1 cellular context compared by ENCODE assay signal in the genomic region with DNA sequence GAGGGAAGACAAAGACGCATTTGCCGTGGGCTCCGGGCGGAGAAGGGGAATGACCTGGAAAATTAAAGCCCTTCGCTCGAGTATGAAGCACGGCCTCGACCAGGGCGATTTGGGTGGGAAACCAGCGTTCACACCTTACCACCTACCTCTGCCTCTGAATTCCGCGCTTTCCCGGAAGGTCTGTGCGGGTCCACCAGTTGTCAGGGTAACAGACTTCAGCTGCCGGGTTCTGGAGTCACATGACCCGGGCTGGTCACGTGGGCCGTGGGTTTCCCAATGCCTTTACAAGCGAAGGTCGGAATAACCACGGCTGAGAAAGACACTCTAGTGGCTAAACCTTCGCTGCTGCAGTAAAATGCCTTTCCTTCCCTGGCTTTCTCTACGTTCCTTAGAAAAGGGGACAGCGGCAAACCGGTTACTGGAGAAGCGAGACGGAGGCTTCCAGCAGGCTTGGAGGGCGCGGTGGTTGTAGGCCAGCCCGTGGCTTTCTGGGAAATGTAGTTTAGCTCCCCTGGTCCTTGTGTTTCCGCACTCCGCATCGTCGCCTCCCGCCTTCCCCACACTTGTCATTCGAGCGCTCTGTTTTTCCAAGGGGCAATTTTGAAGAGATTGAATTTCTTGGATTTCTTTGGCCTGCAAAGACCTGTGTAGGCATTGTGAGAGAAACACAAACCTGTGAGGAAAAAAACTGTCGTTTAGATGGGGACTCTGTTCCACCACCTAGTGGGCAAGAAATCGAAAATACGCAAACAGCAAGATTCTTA.
TF ChIP-seq lines count a peak whose summit lies in the region.

TSS of gene CEP162 (minus strand) at position 210 of the 764 bp plus-strand sequence. CDS start 1,250 bp downstream, outside the sequence.

TF ChIP-seq in HepG2, 621 proteins besides CTCF, POLR2A, EP300 and RAD21 (continued from another document and continues in another):
- peak; percentile 84; the same call in 1 of the 2 replicates for TF ChIP-seq NRL (CRISPR knock-in tag; IDR thresholded peaks at IDR 0.05; ENCODE audit: borderline replicate concordance)
- no peak for TF ChIP-seq SETDB1 (CRISPR knock-in tag; IDR thresholded peaks at IDR 0.05; ENCODE audit: borderline replicate concordance)
- no peak for TF ChIP-seq ONECUT2 (CRISPR knock-in tag; IDR thresholded peaks at IDR 0.05)
- peak; percentile 49; the same call in 1 of the 2 replicates for TF ChIP-seq ZNF614 (CRISPR knock-in tag; IDR thresholded peaks at IDR 0.05; ENCODE audit: borderline replicate concordance)
- no peak for TF ChIP-seq NR2F6 (IDR thresholded peaks at IDR 0.05)
- TF ChIP-seq NR2F6 (CRISPR knock-in tag; IDR thresholded peaks at IDR 0.05) = 0 out of 2 replicates have a peak, but pooled peaks have one; percentile 18
- peak; percentile 99 for TF ChIP-seq SIN3A (IDR thresholded peaks at IDR 0.05; ENCODE audit: borderline replicate concordance, low read depth, low read length)
- no peak; the same call in 1 of the 2 replicates for TF ChIP-seq MYNN (CRISPR knock-in tag; IDR thresholded peaks at IDR 0.05; ENCODE audit: low read depth)
- no peak for TF ChIP-seq PHF5A (CRISPR knock-in tag; IDR thresholded peaks at IDR 0.05; ENCODE audit: low read depth, unreplicated experiment)
- no peak for TF ChIP-seq NR2F1 (CRISPR knock-in tag; IDR thresholded peaks at IDR 0.05)
- 0 out of 2 replicates have a peak, but pooled peaks have one; percentile 14 for TF ChIP-seq RXRA (CRISPR knock-in tag; IDR thresholded peaks at IDR 0.05)
- TF ChIP-seq MTF1 (CRISPR knock-in tag; IDR thresholded peaks at IDR 0.05) = no peak
- TF ChIP-seq ZBTB20 (CRISPR knock-in tag; IDR thresholded peaks at IDR 0.05; ENCODE audit: borderline replicate concordance, low read depth) = no peak
- TF ChIP-seq BATF2 (CRISPR knock-in tag; IDR thresholded peaks at IDR 0.05) = no peak
- TF ChIP-seq TRIM24 (CRISPR knock-in tag; IDR thresholded peaks at IDR 0.05) = no peak
- TF ChIP-seq MYC (CRISPR knock-in tag; IDR thresholded peaks at IDR 0.05; ENCODE audit: borderline replicate concordance) = no peak
- no peak for TF ChIP-seq ZNF367 (CRISPR knock-in tag; IDR thresholded peaks at IDR 0.05; ENCODE audit: borderline replicate concordance)
- TF ChIP-seq, protein P1, sequence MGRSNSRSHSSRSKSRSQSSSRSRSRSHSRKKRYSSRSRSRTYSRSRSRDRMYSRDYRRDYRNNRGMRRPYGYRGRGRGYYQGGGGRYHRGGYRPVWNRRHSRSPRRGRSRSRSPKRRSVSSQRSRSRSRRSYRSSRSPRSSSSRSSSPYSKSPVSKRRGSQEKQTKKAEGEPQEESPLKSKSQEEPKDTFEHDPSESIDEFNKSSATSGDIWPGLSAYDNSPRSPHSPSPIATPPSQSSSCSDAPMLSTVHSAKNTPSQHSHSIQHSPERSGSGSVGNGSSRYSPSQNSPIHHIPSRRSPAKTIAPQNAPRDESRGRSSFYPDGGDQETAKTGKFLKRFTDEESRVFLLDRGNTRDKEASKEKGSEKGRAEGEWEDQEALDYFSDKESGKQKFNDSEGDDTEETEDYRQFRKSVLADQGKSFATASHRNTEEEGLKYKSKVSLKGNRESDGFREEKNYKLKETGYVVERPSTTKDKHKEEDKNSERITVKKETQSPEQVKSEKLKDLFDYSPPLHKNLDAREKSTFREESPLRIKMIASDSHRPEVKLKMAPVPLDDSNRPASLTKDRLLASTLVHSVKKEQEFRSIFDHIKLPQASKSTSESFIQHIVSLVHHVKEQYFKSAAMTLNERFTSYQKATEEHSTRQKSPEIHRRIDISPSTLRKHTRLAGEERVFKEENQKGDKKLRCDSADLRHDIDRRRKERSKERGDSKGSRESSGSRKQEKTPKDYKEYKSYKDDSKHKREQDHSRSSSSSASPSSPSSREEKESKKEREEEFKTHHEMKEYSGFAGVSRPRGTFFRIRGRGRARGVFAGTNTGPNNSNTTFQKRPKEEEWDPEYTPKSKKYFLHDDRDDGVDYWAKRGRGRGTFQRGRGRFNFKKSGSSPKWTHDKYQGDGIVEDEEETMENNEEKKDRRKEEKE (IDR thresholded peaks at IDR 0.05) = no peak
- no peak for TF ChIP-seq ZNF282 (IDR thresholded peaks at IDR 0.05; ENCODE audit: partially characterized antibody)
- TF ChIP-seq ZNF530 (CRISPR knock-in tag; IDR thresholded peaks at IDR 0.05; ENCODE audit: low read depth) = no peak
- TF ChIP-seq ZSCAN9 (CRISPR knock-in tag; IDR thresholded peaks at IDR 0.05; ENCODE audit: borderline replicate concordance) = 0 out of 2 replicates have a peak, but pooled peaks have one; percentile 32
- TF ChIP-seq, protein P2, sequence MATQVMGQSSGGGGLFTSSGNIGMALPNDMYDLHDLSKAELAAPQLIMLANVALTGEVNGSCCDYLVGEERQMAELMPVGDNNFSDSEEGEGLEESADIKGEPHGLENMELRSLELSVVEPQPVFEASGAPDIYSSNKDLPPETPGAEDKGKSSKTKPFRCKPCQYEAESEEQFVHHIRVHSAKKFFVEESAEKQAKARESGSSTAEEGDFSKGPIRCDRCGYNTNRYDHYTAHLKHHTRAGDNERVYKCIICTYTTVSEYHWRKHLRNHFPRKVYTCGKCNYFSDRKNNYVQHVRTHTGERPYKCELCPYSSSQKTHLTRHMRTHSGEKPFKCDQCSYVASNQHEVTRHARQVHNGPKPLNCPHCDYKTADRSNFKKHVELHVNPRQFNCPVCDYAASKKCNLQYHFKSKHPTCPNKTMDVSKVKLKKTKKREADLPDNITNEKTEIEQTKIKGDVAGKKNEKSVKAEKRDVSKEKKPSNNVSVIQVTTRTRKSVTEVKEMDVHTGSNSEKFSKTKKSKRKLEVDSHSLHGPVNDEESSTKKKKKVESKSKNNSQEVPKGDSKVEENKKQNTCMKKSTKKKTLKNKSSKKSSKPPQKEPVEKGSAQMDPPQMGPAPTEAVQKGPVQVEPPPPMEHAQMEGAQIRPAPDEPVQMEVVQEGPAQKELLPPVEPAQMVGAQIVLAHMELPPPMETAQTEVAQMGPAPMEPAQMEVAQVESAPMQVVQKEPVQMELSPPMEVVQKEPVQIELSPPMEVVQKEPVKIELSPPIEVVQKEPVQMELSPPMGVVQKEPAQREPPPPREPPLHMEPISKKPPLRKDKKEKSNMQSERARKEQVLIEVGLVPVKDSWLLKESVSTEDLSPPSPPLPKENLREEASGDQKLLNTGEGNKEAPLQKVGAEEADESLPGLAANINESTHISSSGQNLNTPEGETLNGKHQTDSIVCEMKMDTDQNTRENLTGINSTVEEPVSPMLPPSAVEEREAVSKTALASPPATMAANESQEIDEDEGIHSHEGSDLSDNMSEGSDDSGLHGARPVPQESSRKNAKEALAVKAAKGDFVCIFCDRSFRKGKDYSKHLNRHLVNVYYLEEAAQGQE (IDR thresholded peaks at IDR 0.05; ENCODE audit: borderline replicate concordance in 1 of 2, low read depth in 1 of 2, low read length in 2 of 2) = no peak
- no peak for TF ChIP-seq GABPA (IDR thresholded peaks at IDR 0.05; ENCODE audit: low read depth, low read length)
- TF ChIP-seq GABPA (CRISPR knock-in tag; IDR thresholded peaks at IDR 0.05; ENCODE audit: low read depth) = peak; percentile 67
- no peak for TF ChIP-seq HINFP (CRISPR knock-in tag; IDR thresholded peaks at IDR 0.05; ENCODE audit: low read depth)
- TF ChIP-seq MIER2 (CRISPR knock-in tag; IDR thresholded peaks at IDR 0.05) = peak; percentile 8; the same call in 1 of the 2 replicates
- TF ChIP-seq KLF13 (CRISPR knock-in tag; IDR thresholded peaks at IDR 0.05) = 0 out of 2 replicates have a peak, but pooled peaks have one; percentile 35
- TF ChIP-seq ZNF777 (CRISPR knock-in tag; IDR thresholded peaks at IDR 0.05) = no peak
- no peak for TF ChIP-seq ZNF878 (CRISPR knock-in tag; IDR thresholded peaks at IDR 0.05)
- TF ChIP-seq HMG20B (CRISPR knock-in tag; conservative IDR thresholded peaks at IDR 0.05) = no peak
- TF ChIP-seq KLF16 (CRISPR knock-in tag; IDR thresholded peaks at IDR 0.05) = peak in 1 of 2 experiments; percentile 42; a peak in 1 of 4 replicates
- no peak for TF ChIP-seq ZNF354B (CRISPR knock-in tag; IDR thresholded peaks at IDR 0.05)
- no peak for TF ChIP-seq MED8 (CRISPR knock-in tag; IDR thresholded peaks at IDR 0.05; ENCODE audit: insufficient replicate concordance)
- no peak for TF ChIP-seq TOE1 (CRISPR knock-in tag; IDR thresholded peaks at IDR 0.05)
- no peak for TF ChIP-seq HOXA3 (CRISPR knock-in tag; IDR thresholded peaks at IDR 0.05)
- peak; percentile 45; the same call in 1 of the 2 replicates for TF ChIP-seq ZNF430 (CRISPR knock-in tag; IDR thresholded peaks at IDR 0.05)
- TF ChIP-seq ZNF780A (CRISPR knock-in tag; IDR thresholded peaks at IDR 0.05) = no peak
- TF ChIP-seq MTA1 (CRISPR knock-in tag; IDR thresholded peaks at IDR 0.05; ENCODE audit: borderline replicate concordance) = no peak
- peak; percentile 75 for TF ChIP-seq THAP9 (CRISPR knock-in tag; IDR thresholded peaks at IDR 0.05; ENCODE audit: borderline replicate concordance)
- TF ChIP-seq ZNF317 (CRISPR knock-in tag; IDR thresholded peaks at IDR 0.05) = no peak
- TF ChIP-seq FOXM1 (CRISPR knock-in tag; IDR thresholded peaks at IDR 0.05) = no peak
- peak; percentile 46 for TF ChIP-seq ZNF883 (CRISPR knock-in tag; IDR thresholded peaks at IDR 0.05; ENCODE audit: not compliant biosample characterization)
- no peak for TF ChIP-seq JDP2 (CRISPR knock-in tag; IDR thresholded peaks at IDR 0.05; ENCODE audit: borderline replicate concordance)
- TF ChIP-seq SRSF4 (IDR thresholded peaks at IDR 0.05; ENCODE audit: low read depth, low read length, poor library complexity, severe bottlenecking) = no peak
- TF ChIP-seq, protein P3, sequence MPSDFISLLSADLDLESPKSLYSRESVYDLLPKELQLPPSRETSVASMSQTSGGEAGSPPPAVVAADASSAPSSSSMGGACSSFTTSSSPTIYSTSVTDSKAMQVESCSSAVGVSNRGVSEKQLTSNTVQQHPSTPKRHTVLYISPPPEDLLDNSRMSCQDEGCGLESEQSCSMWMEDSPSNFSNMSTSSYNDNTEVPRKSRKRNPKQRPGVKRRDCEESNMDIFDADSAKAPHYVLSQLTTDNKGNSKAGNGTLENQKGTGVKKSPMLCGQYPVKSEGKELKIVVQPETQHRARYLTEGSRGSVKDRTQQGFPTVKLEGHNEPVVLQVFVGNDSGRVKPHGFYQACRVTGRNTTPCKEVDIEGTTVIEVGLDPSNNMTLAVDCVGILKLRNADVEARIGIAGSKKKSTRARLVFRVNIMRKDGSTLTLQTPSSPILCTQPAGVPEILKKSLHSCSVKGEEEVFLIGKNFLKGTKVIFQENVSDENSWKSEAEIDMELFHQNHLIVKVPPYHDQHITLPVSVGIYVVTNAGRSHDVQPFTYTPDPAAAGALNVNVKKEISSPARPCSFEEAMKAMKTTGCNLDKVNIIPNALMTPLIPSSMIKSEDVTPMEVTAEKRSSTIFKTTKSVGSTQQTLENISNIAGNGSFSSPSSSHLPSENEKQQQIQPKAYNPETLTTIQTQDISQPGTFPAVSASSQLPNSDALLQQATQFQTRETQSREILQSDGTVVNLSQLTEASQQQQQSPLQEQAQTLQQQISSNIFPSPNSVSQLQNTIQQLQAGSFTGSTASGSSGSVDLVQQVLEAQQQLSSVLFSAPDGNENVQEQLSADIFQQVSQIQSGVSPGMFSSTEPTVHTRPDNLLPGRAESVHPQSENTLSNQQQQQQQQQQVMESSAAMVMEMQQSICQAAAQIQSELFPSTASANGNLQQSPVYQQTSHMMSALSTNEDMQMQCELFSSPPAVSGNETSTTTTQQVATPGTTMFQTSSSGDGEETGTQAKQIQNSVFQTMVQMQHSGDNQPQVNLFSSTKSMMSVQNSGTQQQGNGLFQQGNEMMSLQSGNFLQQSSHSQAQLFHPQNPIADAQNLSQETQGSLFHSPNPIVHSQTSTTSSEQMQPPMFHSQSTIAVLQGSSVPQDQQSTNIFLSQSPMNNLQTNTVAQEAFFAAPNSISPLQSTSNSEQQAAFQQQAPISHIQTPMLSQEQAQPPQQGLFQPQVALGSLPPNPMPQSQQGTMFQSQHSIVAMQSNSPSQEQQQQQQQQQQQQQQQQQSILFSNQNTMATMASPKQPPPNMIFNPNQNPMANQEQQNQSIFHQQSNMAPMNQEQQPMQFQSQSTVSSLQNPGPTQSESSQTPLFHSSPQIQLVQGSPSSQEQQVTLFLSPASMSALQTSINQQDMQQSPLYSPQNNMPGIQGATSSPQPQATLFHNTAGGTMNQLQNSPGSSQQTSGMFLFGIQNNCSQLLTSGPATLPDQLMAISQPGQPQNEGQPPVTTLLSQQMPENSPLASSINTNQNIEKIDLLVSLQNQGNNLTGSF (CRISPR knock-in tag; IDR thresholded peaks at IDR 0.05) = no peak
